ENCODE assay signal across 9 cellular contexts in genomic region chr11:67505605-67506396, GRCh38. TPM values are rescaled to one million over a fixed set of nuclear protein-coding genes. Genes with fewer than 3 reads are reported as not detected.
A peak's percentile ranks its signal among the peaks of the same experiment; 100 is the strongest.
DNase-seq lines count a peak whose midpoint lies in the region; ATAC-seq, FAIRE-seq and TF ChIP-seq lines count a peak whose summit lies in the region.
"Had no signal": no experiment of that assay in that cellular context is flagged by ENCODE, and none has a peak within 500 bp of the region (broad histone marks: within the 10 kb centered on the region; RNA-seq: fewer than 3 reads in every experiment).

No MANE protein-coding gene starts in this region.

- intact Hi-C loops in HCT116 (cut with micrococcal nuclease), result loop anchor here (1.0 to 5.0 kb wide), 4 partner anchors 36 to 155 kb away; partner anchors contain the start of genes RPS6KB2 and TMEM134
- intact Hi-C loops in mammary epithelial cell (cut with micrococcal nuclease), result loop anchor here (1.0 to 10.0 kb wide), 9 partner anchors 36 to 451 kb away; partner anchors contain the start of genes PPP1CA, RAD9A, RHOD and TMEM134

- peak overlapping the region; percentile 83 for H3K4me3 Mint-ChIP-seq in WTC11

- WGBS in mammary epithelial cell (ENCODE audit: low coverage, missing lambda C conversion rate), result 3% methylated on average over 14 of the region's 17 CpGs
- 1 to 14% (median 4%) methylated on average over 17 of the region's 17 CpGs for WGBS in small intestine, 3 donors

- H3K27ac ChIP-seq in HCT116 (ENCODE audit: low read depth, low read length), result peak overlapping the region; percentile 93
- H3K27ac ChIP-seq in mammary epithelial cell (ENCODE audit: insufficient read depth, low read depth, low read length), result peak overlapping the region; percentile 72
- peak overlapping the region; percentile 97 to 100 for H3K27ac ChIP-seq in small intestine (ENCODE audit: low read depth in 1 of 2, low read length in 1 of 2)

- H3K27me3 Mint-ChIP-seq in WTC11 (ENCODE audit: low read depth), result peaks cover 14% of the 10 kb centered on the region

- no peak for FAIRE-seq in small intestine (lab: Jason Lieb, UNC)
- FAIRE-seq: colon had no signal

- H3K4me2 ChIP-seq in HCT116 (ENCODE audit: low read length) (peak overlapping the region; percentile 88), mammary epithelial cell (ENCODE audit: insufficient read depth, low read depth, low read length) (peak overlapping the region; percentile 94)

- DNase-seq in CD1c-positive myeloid dendritic cell (ENCODE audit: extremely low spot score) (peak; percentile 97), HCT116 (ENCODE audit: low read depth, low spot score) (peak; percentile 93), NCI-H2196 (lab: John Stamatoyannopoulos, UW; ENCODE audit: unreplicated experiment) (peak; percentile 95), WTC11 (ENCODE audit: low spot score) (peak; percentile 88), mammary epithelial cell (peak; percentile 97), inferior parietal cortex (ENCODE audit: extremely low spot score) (peak; percentile 83), small intestine (peak; percentile 99)

- no peaks in the 10 kb centered on the region for H3K9me3 Mint-ChIP-seq in WTC11

- H3K27ac Mint-ChIP-seq in WTC11, result peak overlapping the region; percentile 91

- dilution Hi-C loops in mammary epithelial cell (cut with HindIII; ENCODE audit: low sequenced_read_pairs), result no loop called here

- peaks cover 29% of the 10 kb centered on the region for H3K4me1 Mint-ChIP-seq in WTC11

- peak overlapping the region; percentile 91 to 98 for H3K4me3 ChIP-seq in HCT116 (replicated peaks in 1 of 2; ENCODE audit: low read depth in 1 of 2, low read length in 2 of 2)
- peak overlapping the region; percentile 20 to 88 (median 21) for H3K4me3 ChIP-seq in mammary epithelial cell (replicated peaks in 1 of 3; ENCODE audit: insufficient read depth in 1 of 3, low read depth in 2 of 3, low read length in 3 of 3)
- peak overlapping the region in 1 of 2 donors; percentile 86 for H3K4me3 ChIP-seq in small intestine (ENCODE audit: low read depth in 1 of 2, low read length in 2 of 2)

- H3K9me2 ChIP-seq in HCT116 (ENCODE audit: insufficient read depth), result no peaks in the 10 kb centered on the region

- RAD21 ChIA-PET in HCT116 (lab: Charles Lee; ENCODE audit: low non-redundant PET in 1 of 2, low total read pairs in 2 of 2, uncharacterized antibody in 2 of 2, unreplicated experiment in 2 of 2), result interaction anchor here in 1 of 2 experiments (0.6 kb wide), 1 partner anchor 151 kb away, joined by 3 read pairs; no protein-coding TSS in a partner anchor

- H3K27me3 ChIP-seq in HCT116 (ENCODE audit: insufficient read depth, low read length), result no peaks in the 10 kb centered on the region
- H3K27me3 ChIP-seq in mammary epithelial cell (ENCODE audit: insufficient read depth, low read length), result no peaks in the 10 kb centered on the region
- no peaks in the 10 kb centered on the region for H3K27me3 ChIP-seq in small intestine (ENCODE audit: control insufficient read depth in 2 of 2, insufficient read depth in 2 of 2, low read length in 2 of 2)

- BruUV-seq in HCT116 (replicated peaks; lab: Mats Ljungman, UMichigan) (no TSS peak), mammary epithelial cell (replicated peaks; lab: Mats Ljungman, UMichigan) (no TSS peak)

- H3K79me2 ChIP-seq in HCT116 (ENCODE audit: insufficient read depth, low read length) (peaks cover 29% of the 10 kb centered on the region), mammary epithelial cell (ENCODE audit: insufficient read depth, low read length) (peaks cover 30% of the 10 kb centered on the region)

- in situ Hi-C loops in mammary epithelial cell (cut with MboI; ENCODE audit: low sequenced_read_pairs in 2 of 2), result loop anchor here in 1 of 2 donors (5.0 kb wide), 1 partner anchor 104 kb away; the partner anchor contains the start of genes PPP1CA and TBC1D10C

- H4K20me1 ChIP-seq in HCT116 (ENCODE audit: insufficient read depth) (no peaks in the 10 kb centered on the region), mammary epithelial cell (ENCODE audit: insufficient read depth, low read length) (no peaks in the 10 kb centered on the region)

- peaks cover 2% of the 10 kb centered on the region; the same call in 1 of the 2 replicates for H3K36me3 Mint-ChIP-seq in WTC11

- peaks cover 5 to 10% of the 10 kb centered on the region in 2 experiments; a peak in 3 of 4 replicates for H3K36me3 ChIP-seq in HCT116 (ENCODE audit: control insufficient read depth in 1 of 2, insufficient read depth in 2 of 2, low read length in 2 of 2)
- H3K36me3 ChIP-seq in mammary epithelial cell (ENCODE audit: insufficient read depth, low read length), result no peaks in the 10 kb centered on the region
- peaks cover 0 to 3% of the 10 kb centered on the region in 2 donors for H3K36me3 ChIP-seq in small intestine (ENCODE audit: control insufficient read depth in 2 of 2, insufficient read depth in 2 of 2, low read length in 2 of 2)

- H3K4me1 ChIP-seq in HCT116 (ENCODE audit: control insufficient read depth in 1 of 2, insufficient read depth in 2 of 2, low read length in 2 of 2), result peaks cover 31 to 43% of the 10 kb centered on the region in 2 experiments
- H3K4me1 ChIP-seq in mammary epithelial cell (ENCODE audit: insufficient read depth, low read length), result peaks cover 37% of the 10 kb centered on the region
- peaks cover 2 to 8% of the 10 kb centered on the region in 2 donors for H3K4me1 ChIP-seq in small intestine (ENCODE audit: control insufficient read depth in 2 of 2, insufficient read depth in 1 of 2, low read depth in 1 of 2, low read length in 1 of 2)

- TF ChIP-seq CTCF in HCT116 (IDR thresholded peaks at IDR 0.05 in 2 of 3, conservative IDR thresholded peaks at IDR 0.05 in 1 of 3; ENCODE audit: borderline replicate concordance in 1 of 3, insufficient read depth in 1 of 3, low read depth in 2 of 3, low read length in 2 of 3) (peak in 2 of 3 experiments; percentile 94 to 99; a peak in 4 of 6 replicates), WTC11 (IDR thresholded peaks at IDR 0.05) (peak; percentile 90), mammary epithelial cell (conservative IDR thresholded peaks at IDR 0.05 in 1 of 2, IDR thresholded peaks at IDR 0.05 in 1 of 2; ENCODE audit: extremely low read depth in 1 of 2, insufficient read depth in 1 of 2, low read depth in 1 of 2, low read length in 2 of 2) (peak; percentile 80 to 99)

- CTCF ChIA-PET in HCT116 (lab: Charles Lee), result interaction anchor here (1.2 to 2.4 kb wide), 2 partner anchors 85 to 104 kb away, joined by 3 to 11 read pairs; partner anchors contain the start of gene PPP1CA
- CTCF ChIA-PET in WTC11 (lab: Charles Lee), result interaction anchor here (0.6 to 1.2 kb wide), 4 partner anchors 38 to 131 kb away, joined by 3 to 9 read pairs (median 4); partner anchors contain the start of genes PPP1CA and RAD9A
- CTCF ChIA-PET in mammary epithelial cell (lab: Charles Lee; ENCODE audit: low non-redundant PET), result interaction anchor here (0.6 kb wide), 3 partner anchors 66 to 337 kb away, joined by 3 to 12 read pairs (median 3); no protein-coding TSS in a partner anchor

- ATAC-seq in HCT116 (peak; percentile 57), WTC11 (peak; percentile 44), GM21381 (IDR thresholded peaks at IDR 0.05; ENCODE audit: unreplicated experiment) (no peak)

- POLR2A ChIA-PET in HCT116 (lab: Charles Lee), result no interaction called here
- POLR2A ChIA-PET in WTC11 (lab: Charles Lee), result no interaction called here

- H3K9me3 ChIP-seq in HCT116 (ENCODE audit: control insufficient read depth in 1 of 2, insufficient read depth in 1 of 2, low read depth in 1 of 2, low read length in 2 of 2), result no peaks in the 10 kb centered on the region
- no peaks in the 10 kb centered on the region for H3K9me3 ChIP-seq in mammary epithelial cell (replicated peaks; ENCODE audit: insufficient read depth, low read length)
- no peaks in the 10 kb centered on the region for H3K9me3 ChIP-seq in small intestine (ENCODE audit: control insufficient read depth, low read depth)

- TF ChIP-seq RAD21 in HCT116 (IDR thresholded peaks at IDR 0.05; ENCODE audit: low read depth), result no peak

- TF ChIP-seq POLR2A in HCT116 (IDR thresholded peaks at IDR 0.05; ENCODE audit: borderline replicate concordance, extremely low read depth, insufficient read depth, insufficient read length), result no peak

- H3K9ac ChIP-seq in HCT116 (ENCODE audit: low read length) (peak overlapping the region; percentile 95), mammary epithelial cell (ENCODE audit: insufficient read depth, low read length) (peak overlapping the region; percentile 12)

- H2AFZ ChIP-seq in HCT116 (ENCODE audit: low read depth, low read length, poor library complexity, severe bottlenecking), result no peak overlapping the region
- H2AFZ ChIP-seq in mammary epithelial cell (ENCODE audit: low read depth, low read length), result peak overlapping the region; percentile 77

TF ChIP-seq in HCT116, 20 proteins besides CTCF, POLR2A, EP300 and RAD21 (continues in another document):
- TF ChIP-seq EZH2phosphoT487 (IDR thresholded peaks at IDR 0.05; ENCODE audit: borderline replicate concordance), result no peak

RNA-seq across cellular contexts. Expression of gene PITPNM1, which starts 0.6 kb away (rescaled TPM):
- total RNA-seq in HCT116 (2021; ENCODE audit: unreplicated experiment), result 79.5 TPM
- 44.7 and 63.3 TPM in 2 replicates for polyA plus RNA-seq in HCT116 (2012)
- total RNA-seq in WTC11 (2021), result 51.3 to 55.4 TPM (median 51.8 TPM) in 3 replicates
- total RNA-seq in mammary epithelial cell, result 10 to 100 TPM; 28.8 to 79.6 TPM
- 20.1 TPM for polyA plus RNA-seq in mammary epithelial cell
- 20.6 TPM for polyA minus RNA-seq in mammary epithelial cell
- 10 to 100 TPM; 31.2 to 38.0 (median 33.8) TPM for polyA plus RNA-seq in small intestine

RNA-seq across cellular contexts. Expression of gene CDK2AP2, which starts 2.2 kb away (rescaled TPM):
- 53.6 TPM for total RNA-seq in HCT116 (2021; ENCODE audit: unreplicated experiment)
- 82.3 and 90.6 TPM in 2 replicates for polyA plus RNA-seq in HCT116 (2012)
- 47.6 to 53.1 TPM (median 52.5 TPM) in 3 replicates for total RNA-seq in WTC11 (2021)
- total RNA-seq in mammary epithelial cell, result 10 to 100 TPM; 19.2 to 45.9 TPM
- polyA plus RNA-seq in mammary epithelial cell, result 46.2 TPM
- polyA minus RNA-seq in mammary epithelial cell, result 40.9 TPM
- polyA plus RNA-seq in small intestine, result 100 to 1,000 TPM in 2 of 3 donors, 10 to 100 TPM in 1; 87.8 to 108 (median 107) TPM

RNA-seq across cellular contexts. Expression of gene CABP2, which starts 17.4 kb away (rescaled TPM):
- not detected for total RNA-seq in HCT116 (2021; ENCODE audit: unreplicated experiment)
- polyA plus RNA-seq in HCT116 (2012), result not detected in 2 replicates
- not detected in 3 replicates for total RNA-seq in WTC11 (2021)
- total RNA-seq in mammary epithelial cell, result not detected
- not detected for polyA plus RNA-seq in mammary epithelial cell
- not detected for polyA minus RNA-seq in mammary epithelial cell
- not detected for polyA plus RNA-seq in small intestine

RNA-seq across cellular contexts. Expression of gene AIP, which starts 23.0 kb away (rescaled TPM):
- 61.0 TPM for total RNA-seq in HCT116 (2021; ENCODE audit: unreplicated experiment)
- polyA plus RNA-seq in HCT116 (2012), result 83.5 and 95.5 TPM in 2 replicates
- 32.8 to 42.1 TPM (median 40.0 TPM) in 3 replicates for total RNA-seq in WTC11 (2021)
- total RNA-seq in mammary epithelial cell, result 10 to 100 TPM; 34.5 to 36.2 TPM
- 61.3 TPM for polyA plus RNA-seq in mammary epithelial cell
- polyA minus RNA-seq in mammary epithelial cell, result 10.2 TPM
- polyA plus RNA-seq in small intestine, result 100 to 1,000 TPM in 1 of 3 donors, 10 to 100 TPM in 2; 67.1 to 102 (median 92.1) TPM

RNA-seq across cellular contexts. Expression of gene TMEM134, which starts 36.8 kb away (rescaled TPM):
- total RNA-seq in HCT116 (2021; ENCODE audit: unreplicated experiment), result 44.2 TPM
- polyA plus RNA-seq in HCT116 (2012), result 42.4 and 52.3 TPM in 2 replicates
- total RNA-seq in WTC11 (2021), result 55.6 to 61.1 TPM (median 59.6 TPM) in 3 replicates
- 10 to 100 TPM; 55.3 to 69.4 TPM for total RNA-seq in mammary epithelial cell
- 118 TPM for polyA plus RNA-seq in mammary epithelial cell
- 5.5 TPM for polyA minus RNA-seq in mammary epithelial cell
- 100 to 1,000 TPM in 1 of 3 donors, 10 to 100 TPM in 2; 70.7 to 119 (median 71.7) TPM for polyA plus RNA-seq in small intestine
